Comparison of ENCODE assay signal across 1 cellular context in genomic region chr17:36001862-36002603, GRCh38.
A peak's percentile ranks its signal among the peaks of the same experiment; 100 is the strongest.
TF ChIP-seq lines count a peak whose summit lies in the region.

No MANE protein-coding gene starts in this region.

TF ChIP-seq in HepG2, 621 proteins besides CTCF, POLR2A, EP300 and RAD21 (continued from another document and continues in another):
- TF ChIP-seq ZSCAN5A (CRISPR knock-in tag; IDR thresholded peaks at IDR 0.05; ENCODE audit: borderline replicate concordance) (0 out of 2 replicates have a peak, but pooled peaks have one; percentile 71), RFXANK (CRISPR knock-in tag; IDR thresholded peaks at IDR 0.05) (no peak), ZNF703 (CRISPR knock-in tag; IDR thresholded peaks at IDR 0.05; ENCODE audit: borderline replicate concordance) (no peak), PHB2 (IDR thresholded peaks at IDR 0.05; ENCODE audit: partially characterized antibody) (no peak), RARA (CRISPR knock-in tag; IDR thresholded peaks at IDR 0.05) (0 out of 2 replicates have a peak, but pooled peaks have one; percentile 54), ZNF496 (CRISPR knock-in tag; IDR thresholded peaks at IDR 0.05; ENCODE audit: insufficient replicate concordance) (no peak), MAX (IDR thresholded peaks at IDR 0.05) (peak; percentile 48; the same call in 1 of the 2 replicates), EHMT2 (IDR thresholded peaks at IDR 0.05; ENCODE audit: borderline replicate concordance, low read depth, low read length) (0 out of 2 replicates have a peak, but pooled peaks have one; percentile 30), IRX3 (CRISPR knock-in tag; IDR thresholded peaks at IDR 0.05; ENCODE audit: borderline replicate concordance, low read depth) (no peak), ZNF3 (CRISPR knock-in tag; IDR thresholded peaks at IDR 0.05) (no peak), TBL1XR1 (IDR thresholded peaks at IDR 0.05; ENCODE audit: borderline replicate concordance, low read length, partially characterized antibody) (no peak), JUND (CRISPR knock-in tag; IDR thresholded peaks at IDR 0.05) (peak; percentile 11; the same call in 1 of the 2 replicates), FOSL1 (CRISPR knock-in tag; IDR thresholded peaks at IDR 0.05; ENCODE audit: borderline replicate concordance) (no peak), ADNP (CRISPR knock-in tag; IDR thresholded peaks at IDR 0.05) (no peak), IRF9 (CRISPR knock-in tag; IDR thresholded peaks at IDR 0.05; ENCODE audit: borderline replicate concordance) (0 out of 2 replicates have a peak, but pooled peaks have one; percentile 54), RARG (CRISPR knock-in tag; IDR thresholded peaks at IDR 0.05; ENCODE audit: low read depth) (0 out of 2 replicates have a peak, but pooled peaks have one; percentile 42), ONECUT2 (CRISPR knock-in tag; IDR thresholded peaks at IDR 0.05) (no peak), NONO (IDR thresholded peaks at IDR 0.05) (no peak), NONO (CRISPR knock-in tag; conservative IDR thresholded peaks at IDR 0.05) (no peak), IKZF5 (CRISPR knock-in tag; IDR thresholded peaks at IDR 0.05) (no peak), ZNF138 (CRISPR knock-in tag; IDR thresholded peaks at IDR 0.05; ENCODE audit: low read depth) (no peak), GLI4 (CRISPR knock-in tag; IDR thresholded peaks at IDR 0.05; ENCODE audit: borderline replicate concordance) (no peak), ZMAT5 (CRISPR knock-in tag; IDR thresholded peaks at IDR 0.05; ENCODE audit: borderline replicate concordance, low read depth) (no peak), DMAP1 (CRISPR knock-in tag; IDR thresholded peaks at IDR 0.05) (no peak), ZBTB20 (CRISPR knock-in tag; IDR thresholded peaks at IDR 0.05; ENCODE audit: borderline replicate concordance, low read depth) (no peak), GATA4 (IDR thresholded peaks at IDR 0.05; ENCODE audit: borderline replicate concordance, low read depth) (peak; percentile 41; the same call in 1 of the 2 replicates), PTBP1 (IDR thresholded peaks at IDR 0.05; ENCODE audit: low read depth, low read length, poor library complexity, severe bottlenecking) (no peak), ZNF691 (CRISPR knock-in tag; IDR thresholded peaks at IDR 0.05; ENCODE audit: borderline replicate concordance, low read depth) (no peak), FOSL2 (CRISPR knock-in tag; IDR thresholded peaks at IDR 0.05) (peak; percentile 77), ZNF746 (CRISPR knock-in tag; IDR thresholded peaks at IDR 0.05) (no peak), ATRX (CRISPR knock-in tag; IDR thresholded peaks at IDR 0.05; ENCODE audit: borderline replicate concordance) (no peak), YY1 (IDR thresholded peaks at IDR 0.05; ENCODE audit: insufficient read depth, insufficient replicate concordance, low read depth, low read length) (peak; percentile 56), GATAD2A (CRISPR knock-in tag; IDR thresholded peaks at IDR 0.05) (peak; percentile 49), KLF12 (CRISPR knock-in tag; IDR thresholded peaks at IDR 0.05; ENCODE audit: borderline replicate concordance) (no peak), ZNF317 (CRISPR knock-in tag; IDR thresholded peaks at IDR 0.05) (0 out of 2 replicates have a peak, but pooled peaks have one; percentile 34), ARNT (IDR thresholded peaks at IDR 0.05) (no peak), FOXP4 (CRISPR knock-in tag; IDR thresholded peaks at IDR 0.05) (0 out of 2 replicates have a peak, but pooled peaks have one; percentile 29), ZNF766 (CRISPR knock-in tag; IDR thresholded peaks at IDR 0.05; ENCODE audit: borderline replicate concordance) (no peak), SAFB2 (CRISPR knock-in tag; IDR thresholded peaks at IDR 0.05; ENCODE audit: borderline replicate concordance, low read depth) (peak; percentile 28; the same call in 1 of the 2 replicates), TAF15 (IDR thresholded peaks at IDR 0.05; ENCODE audit: low read depth, low read length, poor library complexity, severe bottlenecking) (no peak), SMYD3 (CRISPR knock-in tag; IDR thresholded peaks at IDR 0.05) (0 out of 2 replicates have a peak, but pooled peaks have one; percentile 24), KDM1A (CRISPR knock-in tag; IDR thresholded peaks at IDR 0.05) (no peak), GPBP1L1 (CRISPR knock-in tag; IDR thresholded peaks at IDR 0.05) (no peak), ZNF432 (CRISPR knock-in tag; IDR thresholded peaks at IDR 0.05; ENCODE audit: borderline replicate concordance) (no peak), MIXL1 (CRISPR knock-in tag; IDR thresholded peaks at IDR 0.05) (peak; percentile 56), ATF1 (CRISPR knock-in tag; IDR thresholded peaks at IDR 0.05) (no peak), ELF1 (CRISPR knock-in tag; IDR thresholded peaks at IDR 0.05) (peak; percentile 8), KMT2B (CRISPR knock-in tag; IDR thresholded peaks at IDR 0.05) (no peak), ZNF776 (CRISPR knock-in tag; IDR thresholded peaks at IDR 0.05) (no peak), GMEB2 (CRISPR knock-in tag; IDR thresholded peaks at IDR 0.05; ENCODE audit: low read depth) (no peak), KDM6A (CRISPR knock-in tag; IDR thresholded peaks at IDR 0.05; ENCODE audit: low read depth) (no peak), NFYB (CRISPR knock-in tag; IDR thresholded peaks at IDR 0.05) (no peak), RAD51 (IDR thresholded peaks at IDR 0.05; ENCODE audit: borderline replicate concordance) (no peak), ZNF431 (CRISPR knock-in tag; IDR thresholded peaks at IDR 0.05; ENCODE audit: borderline replicate concordance, low read depth) (no peak), MAZ (IDR thresholded peaks at IDR 0.05; ENCODE audit: borderline replicate concordance, low read depth, low read length) (peak; percentile 65; the same call in 1 of the 2 replicates), MAZ (CRISPR knock-in tag; IDR thresholded peaks at IDR 0.05; ENCODE audit: low read depth) (no peak; the same call in 1 of the 2 replicates), ARNTL (CRISPR knock-in tag; IDR thresholded peaks at IDR 0.05) (0 out of 2 replicates have a peak, but pooled peaks have one; percentile 10), KDM4B (CRISPR knock-in tag; IDR thresholded peaks at IDR 0.05) (0 out of 2 replicates have a peak, but pooled peaks have one; percentile 33), ZNF788 (CRISPR knock-in tag; IDR thresholded peaks at IDR 0.05; ENCODE audit: borderline replicate concordance) (no peak), ZNF350 (CRISPR knock-in tag; IDR thresholded peaks at IDR 0.05; ENCODE audit: borderline replicate concordance, low read depth) (no peak), ZEB1 (IDR thresholded peaks at IDR 0.05; ENCODE audit: insufficient replicate concordance, low read depth) (no peak), PCBP1 (IDR thresholded peaks at IDR 0.05; ENCODE audit: borderline replicate concordance, low read depth, low read length) (no peak), NR2C2 (CRISPR knock-in tag; IDR thresholded peaks at IDR 0.05; ENCODE audit: borderline replicate concordance) (peak; percentile 63; the same call in 1 of the 2 replicates), ZNF280D (CRISPR knock-in tag; IDR thresholded peaks at IDR 0.05) (no peak), SOX5 (CRISPR knock-in tag; IDR thresholded peaks at IDR 0.05; ENCODE audit: borderline replicate concordance) (peak; percentile 52; the same call in 1 of the 2 replicates)
